In the genomic region with DNA sequence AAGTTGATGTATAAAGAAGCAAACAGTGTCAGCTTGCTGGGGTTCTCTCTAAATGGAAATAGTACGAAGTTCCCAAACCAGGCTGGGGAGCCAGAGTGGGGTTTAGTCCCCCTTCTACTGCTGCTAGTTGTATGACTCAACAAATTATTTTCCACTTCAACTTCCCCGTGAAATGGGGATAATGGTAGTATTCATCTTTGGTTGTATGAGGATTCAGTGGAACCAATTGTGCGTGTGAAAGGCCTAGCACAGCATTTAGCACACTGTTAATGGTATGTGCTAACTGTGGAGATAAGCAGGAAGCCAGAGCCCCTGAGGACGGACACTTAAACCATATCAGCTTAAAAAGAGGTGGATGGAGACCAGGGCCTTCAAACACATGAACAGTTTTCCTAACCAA, we compare ENCODE assay signal across 1 cellular context.
A peak's percentile ranks its signal among the peaks of the same experiment; 100 is the strongest.
TF ChIP-seq lines count a peak whose summit lies in the region.

No MANE protein-coding gene starts in this region.

TF ChIP-seq in K562, 482 proteins besides CTCF, POLR2A, EP300 and RAD21 (continued from another document):
- TF ChIP-seq, protein P1, sequence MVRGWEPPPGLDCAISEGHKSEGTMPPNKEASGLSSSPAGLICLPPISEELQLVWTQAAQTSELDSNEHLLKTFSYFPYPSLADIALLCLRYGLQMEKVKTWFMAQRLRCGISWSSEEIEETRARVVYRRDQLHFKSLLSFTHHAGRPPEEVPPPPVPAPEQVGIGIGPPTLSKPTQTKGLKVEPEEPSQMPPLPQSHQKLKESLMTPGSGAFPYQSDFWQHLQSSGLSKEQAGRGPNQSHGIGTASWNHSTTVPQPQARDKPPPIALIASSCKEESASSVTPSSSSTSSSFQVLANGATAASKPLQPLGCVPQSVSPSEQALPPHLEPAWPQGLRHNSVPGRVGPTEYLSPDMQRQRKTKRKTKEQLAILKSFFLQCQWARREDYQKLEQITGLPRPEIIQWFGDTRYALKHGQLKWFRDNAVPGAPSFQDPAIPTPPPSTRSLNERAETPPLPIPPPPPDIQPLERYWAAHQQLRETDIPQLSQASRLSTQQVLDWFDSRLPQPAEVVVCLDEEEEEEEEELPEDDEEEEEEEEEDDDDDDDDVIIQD (CRISPR knock-in tag; IDR thresholded peaks at IDR 0.05), result no peak
- TF ChIP-seq, protein P2, sequence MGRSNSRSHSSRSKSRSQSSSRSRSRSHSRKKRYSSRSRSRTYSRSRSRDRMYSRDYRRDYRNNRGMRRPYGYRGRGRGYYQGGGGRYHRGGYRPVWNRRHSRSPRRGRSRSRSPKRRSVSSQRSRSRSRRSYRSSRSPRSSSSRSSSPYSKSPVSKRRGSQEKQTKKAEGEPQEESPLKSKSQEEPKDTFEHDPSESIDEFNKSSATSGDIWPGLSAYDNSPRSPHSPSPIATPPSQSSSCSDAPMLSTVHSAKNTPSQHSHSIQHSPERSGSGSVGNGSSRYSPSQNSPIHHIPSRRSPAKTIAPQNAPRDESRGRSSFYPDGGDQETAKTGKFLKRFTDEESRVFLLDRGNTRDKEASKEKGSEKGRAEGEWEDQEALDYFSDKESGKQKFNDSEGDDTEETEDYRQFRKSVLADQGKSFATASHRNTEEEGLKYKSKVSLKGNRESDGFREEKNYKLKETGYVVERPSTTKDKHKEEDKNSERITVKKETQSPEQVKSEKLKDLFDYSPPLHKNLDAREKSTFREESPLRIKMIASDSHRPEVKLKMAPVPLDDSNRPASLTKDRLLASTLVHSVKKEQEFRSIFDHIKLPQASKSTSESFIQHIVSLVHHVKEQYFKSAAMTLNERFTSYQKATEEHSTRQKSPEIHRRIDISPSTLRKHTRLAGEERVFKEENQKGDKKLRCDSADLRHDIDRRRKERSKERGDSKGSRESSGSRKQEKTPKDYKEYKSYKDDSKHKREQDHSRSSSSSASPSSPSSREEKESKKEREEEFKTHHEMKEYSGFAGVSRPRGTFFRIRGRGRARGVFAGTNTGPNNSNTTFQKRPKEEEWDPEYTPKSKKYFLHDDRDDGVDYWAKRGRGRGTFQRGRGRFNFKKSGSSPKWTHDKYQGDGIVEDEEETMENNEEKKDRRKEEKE (IDR thresholded peaks at IDR 0.05; ENCODE audit: borderline replicate concordance in 1 of 2, control insufficient read depth in 1 of 2, low read depth in 2 of 2, low read length in 1 of 2), result no peak
- TF ChIP-seq, protein P3, sequence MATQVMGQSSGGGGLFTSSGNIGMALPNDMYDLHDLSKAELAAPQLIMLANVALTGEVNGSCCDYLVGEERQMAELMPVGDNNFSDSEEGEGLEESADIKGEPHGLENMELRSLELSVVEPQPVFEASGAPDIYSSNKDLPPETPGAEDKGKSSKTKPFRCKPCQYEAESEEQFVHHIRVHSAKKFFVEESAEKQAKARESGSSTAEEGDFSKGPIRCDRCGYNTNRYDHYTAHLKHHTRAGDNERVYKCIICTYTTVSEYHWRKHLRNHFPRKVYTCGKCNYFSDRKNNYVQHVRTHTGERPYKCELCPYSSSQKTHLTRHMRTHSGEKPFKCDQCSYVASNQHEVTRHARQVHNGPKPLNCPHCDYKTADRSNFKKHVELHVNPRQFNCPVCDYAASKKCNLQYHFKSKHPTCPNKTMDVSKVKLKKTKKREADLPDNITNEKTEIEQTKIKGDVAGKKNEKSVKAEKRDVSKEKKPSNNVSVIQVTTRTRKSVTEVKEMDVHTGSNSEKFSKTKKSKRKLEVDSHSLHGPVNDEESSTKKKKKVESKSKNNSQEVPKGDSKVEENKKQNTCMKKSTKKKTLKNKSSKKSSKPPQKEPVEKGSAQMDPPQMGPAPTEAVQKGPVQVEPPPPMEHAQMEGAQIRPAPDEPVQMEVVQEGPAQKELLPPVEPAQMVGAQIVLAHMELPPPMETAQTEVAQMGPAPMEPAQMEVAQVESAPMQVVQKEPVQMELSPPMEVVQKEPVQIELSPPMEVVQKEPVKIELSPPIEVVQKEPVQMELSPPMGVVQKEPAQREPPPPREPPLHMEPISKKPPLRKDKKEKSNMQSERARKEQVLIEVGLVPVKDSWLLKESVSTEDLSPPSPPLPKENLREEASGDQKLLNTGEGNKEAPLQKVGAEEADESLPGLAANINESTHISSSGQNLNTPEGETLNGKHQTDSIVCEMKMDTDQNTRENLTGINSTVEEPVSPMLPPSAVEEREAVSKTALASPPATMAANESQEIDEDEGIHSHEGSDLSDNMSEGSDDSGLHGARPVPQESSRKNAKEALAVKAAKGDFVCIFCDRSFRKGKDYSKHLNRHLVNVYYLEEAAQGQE (CRISPR knock-in tag; IDR thresholded peaks at IDR 0.05; ENCODE audit: low read depth), result no peak
- TF ChIP-seq, protein P4, sequence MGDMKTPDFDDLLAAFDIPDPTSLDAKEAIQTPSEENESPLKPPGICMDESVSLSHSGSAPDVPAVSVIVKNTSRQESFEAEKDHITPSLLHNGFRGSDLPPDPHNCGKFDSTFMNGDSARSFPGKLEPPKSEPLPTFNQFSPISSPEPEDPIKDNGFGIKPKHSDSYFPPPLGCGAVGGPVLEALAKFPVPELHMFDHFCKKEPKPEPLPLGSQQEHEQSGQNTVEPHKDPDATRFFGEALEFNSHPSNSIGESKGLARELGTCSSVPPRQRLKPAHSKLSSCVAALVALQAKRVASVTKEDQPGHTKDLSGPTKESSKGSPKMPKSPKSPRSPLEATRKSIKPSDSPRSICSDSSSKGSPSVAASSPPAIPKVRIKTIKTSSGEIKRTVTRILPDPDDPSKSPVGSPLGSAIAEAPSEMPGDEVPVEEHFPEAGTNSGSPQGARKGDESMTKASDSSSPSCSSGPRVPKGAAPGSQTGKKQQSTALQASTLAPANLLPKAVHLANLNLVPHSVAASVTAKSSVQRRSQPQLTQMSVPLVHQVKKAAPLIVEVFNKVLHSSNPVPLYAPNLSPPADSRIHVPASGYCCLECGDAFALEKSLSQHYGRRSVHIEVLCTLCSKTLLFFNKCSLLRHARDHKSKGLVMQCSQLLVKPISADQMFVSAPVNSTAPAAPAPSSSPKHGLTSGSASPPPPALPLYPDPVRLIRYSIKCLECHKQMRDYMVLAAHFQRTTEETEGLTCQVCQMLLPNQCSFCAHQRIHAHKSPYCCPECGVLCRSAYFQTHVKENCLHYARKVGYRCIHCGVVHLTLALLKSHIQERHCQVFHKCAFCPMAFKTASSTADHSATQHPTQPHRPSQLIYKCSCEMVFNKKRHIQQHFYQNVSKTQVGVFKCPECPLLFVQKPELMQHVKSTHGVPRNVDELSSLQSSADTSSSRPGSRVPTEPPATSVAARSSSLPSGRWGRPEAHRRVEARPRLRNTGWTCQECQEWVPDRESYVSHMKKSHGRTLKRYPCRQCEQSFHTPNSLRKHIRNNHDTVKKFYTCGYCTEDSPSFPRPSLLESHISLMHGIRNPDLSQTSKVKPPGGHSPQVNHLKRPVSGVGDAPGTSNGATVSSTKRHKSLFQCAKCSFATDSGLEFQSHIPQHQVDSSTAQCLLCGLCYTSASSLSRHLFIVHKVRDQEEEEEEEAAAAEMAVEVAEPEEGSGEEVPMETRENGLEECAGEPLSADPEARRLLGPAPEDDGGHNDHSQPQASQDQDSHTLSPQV (IDR thresholded peaks at IDR 0.05), result 0 out of 2 replicates have a peak, but pooled peaks have one; percentile 10
- TF ChIP-seq ZNF431 (CRISPR knock-in tag; IDR thresholded peaks at IDR 0.05) (no peak), ZNF134 (CRISPR knock-in tag; conservative IDR thresholded peaks at IDR 0.05) (no peak), MAFF (IDR thresholded peaks at IDR 0.05; ENCODE audit: low read length) (no peak), ETV6 (IDR thresholded peaks at IDR 0.05; ENCODE audit: borderline replicate concordance in 1 of 2, low read depth in 2 of 2, low read length in 1 of 2) (no peak), ETV6 (CRISPR knock-in tag; IDR thresholded peaks at IDR 0.05; ENCODE audit: borderline replicate concordance) (no peak), ZNF830 (CRISPR knock-in tag; IDR thresholded peaks at IDR 0.05) (no peak), MEF2D (tag; conservative IDR thresholded peaks at IDR 0.05; ENCODE audit: low read depth) (no peak), BACH1 (tag; IDR thresholded peaks at IDR 0.05) (0 out of 2 replicates have a peak, but pooled peaks have one; percentile 28), SREBF2 (CRISPR knock-in tag; IDR thresholded peaks at IDR 0.05) (no peak), NFE2 (IDR thresholded peaks at IDR 0.05; ENCODE audit: low read depth) (peak; percentile 63)
